In the genomic region with DNA sequence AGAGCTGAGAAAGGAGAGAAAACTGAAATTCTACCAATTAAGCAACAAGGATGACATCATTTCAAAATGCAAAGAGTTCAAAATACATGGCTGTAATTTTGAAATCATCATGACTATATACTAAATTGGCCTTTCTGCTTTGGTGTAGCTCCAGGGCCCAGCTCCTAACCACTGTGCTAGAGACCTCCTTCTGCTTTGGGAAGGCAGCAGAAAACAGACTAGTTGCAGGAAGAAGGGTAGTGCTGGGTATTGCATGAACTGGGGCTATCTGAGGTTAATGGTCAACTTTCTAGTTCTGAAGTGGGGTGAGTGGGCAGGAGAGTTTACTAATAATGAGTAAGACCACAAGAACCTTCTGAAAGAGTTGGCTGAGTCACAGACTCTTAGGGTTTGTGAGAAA, we compare ENCODE assay signal across 10 cellular contexts.
DNase-seq lines count a peak whose midpoint lies in the region; ATAC-seq and TF ChIP-seq lines count a peak whose summit lies in the region.
"Had no signal": no experiment of that assay in that cellular context is flagged by ENCODE, and none has a peak within 500 bp of the region (broad histone marks: within the 10 kb centered on the region; RNA-seq: fewer than 3 reads in every experiment).

No MANE protein-coding gene starts in this region.

- no peaks in the 10 kb centered on the region for H3K79me2 ChIP-seq in fibroblast of lung (ENCODE audit: control insufficient read depth, insufficient read depth, low read length)

- H3K9ac ChIP-seq in fibroblast of lung (ENCODE audit: insufficient read depth, low read length) = no peak overlapping the region

- TF ChIP-seq CTCF in fibroblast of lung (conservative IDR thresholded peaks at IDR 0.05 in 1 of 2, IDR thresholded peaks at IDR 0.05 in 1 of 2; ENCODE audit: low read depth in 1 of 2, low read length in 2 of 2) = no peak
- TF ChIP-seq CTCF in A673 (conservative IDR thresholded peaks at IDR 0.05; ENCODE audit: low read depth, low read length) = no peak

- H3K27ac ChIP-seq in fibroblast of lung (ENCODE audit: insufficient read depth, low read length) = no peak overlapping the region
- no peak overlapping the region for H3K27ac ChIP-seq in A673 (ENCODE audit: low read depth, low read length, poor library complexity, severe bottlenecking)

- DNase-seq in fibroblast of lung (ENCODE audit: low read depth in 2 of 2) = peak; percentile 71
- no peak for DNase-seq in NCI-H510A (lab: John Stamatoyannopoulos, UW)
- no peak for DNase-seq in A673 (ENCODE audit: low spot score)
- DNase-seq in effector CD4-positive, alpha-beta T cell = no peak
- DNase-seq in COLO829 (ENCODE audit: low spot score) = no peak
- DNase-seq: caudate nucleus; stimulated activated CD4-positive, alpha-beta T cell treated with anti-CD3 and anti-CD28 coated beads, Interleukin-2, amount 100 ng/mL, for 48 hours had no signal

- CTCF ChIA-PET in A673 (lab: Charles Lee) = no interaction called here

- BruUV-seq in A673 (replicated peaks; lab: Mats Ljungman, UMichigan) = no TSS peak

- no peaks in the 10 kb centered on the region for H4K20me1 ChIP-seq in fibroblast of lung (ENCODE audit: control insufficient read depth, extremely low read depth, insufficient read depth, low read length)

- H3K4me1 ChIP-seq in fibroblast of lung (ENCODE audit: control insufficient read depth, extremely low read depth, insufficient read depth, low read length) (peaks cover 2% of the 10 kb centered on the region), A673 (ENCODE audit: insufficient read depth, low read length, poor library complexity, severe bottlenecking) (no peaks in the 10 kb centered on the region)

- H3K9me3 ChIP-seq in fibroblast of lung (ENCODE audit: control insufficient read depth, insufficient read depth, low read depth, low read length) = no peaks in the 10 kb centered on the region
- H3K9me3 ChIP-seq in A673 (ENCODE audit: low read depth, low read length, poor library complexity, severe bottlenecking) = no peaks in the 10 kb centered on the region

- peak; percentile 96 for ATAC-seq in GM18499 (IDR thresholded peaks at IDR 0.05; ENCODE audit: insufficient read depth, unreplicated experiment)
- peak; percentile 98 for ATAC-seq in GM21390 (IDR thresholded peaks at IDR 0.05; ENCODE audit: unreplicated experiment)
- peak; percentile 94 for ATAC-seq in HG03280 (IDR thresholded peaks at IDR 0.05; ENCODE audit: unreplicated experiment)

- H3K4me3 ChIP-seq in fibroblast of lung (replicated peaks in 1 of 4; ENCODE audit: control extremely low read depth in 1 of 4, insufficient read depth in 1 of 4, low read depth in 3 of 4, low read length in 4 of 4) = no peak overlapping the region
- no peak overlapping the region for H3K4me3 ChIP-seq in A673 (ENCODE audit: low read depth, low read length, poor library complexity, severe bottlenecking)

- H3K4me2 ChIP-seq in fibroblast of lung (ENCODE audit: extremely low read depth, insufficient read depth, low read length) = no peak overlapping the region

- intact Hi-C loops in A673 (cut with micrococcal nuclease; ENCODE audit: unreplicated experiment) = no loop called here

- POLR2A ChIA-PET in A673 (lab: Charles Lee; ENCODE audit: low non-redundant PET) = no interaction called here

- H3K27me3 ChIP-seq in fibroblast of lung (ENCODE audit: control insufficient read depth, insufficient read depth, low read length) (no peaks in the 10 kb centered on the region), A673 (replicated peaks; ENCODE audit: insufficient read depth, low read depth, low read length, poor library complexity) (no peaks in the 10 kb centered on the region)

- H3K36me3 ChIP-seq in fibroblast of lung (ENCODE audit: control insufficient read depth, insufficient read depth, low read length) (no peaks in the 10 kb centered on the region), A673 (ENCODE audit: insufficient read depth, low read length, poor library complexity, severe bottlenecking) (no peaks in the 10 kb centered on the region)

- no peak overlapping the region for H2AFZ ChIP-seq in fibroblast of lung (ENCODE audit: low read length)

Comparison
In these comparisons a context has a peak if more than half of its experiments do, and no peak if none do; other contexts are left out.
1. DNase-seq: peak in fibroblast of lung (2 of 2); none in NCI-H510A (single experiment), A673 (single experiment), effector CD4-positive, alpha-beta T cell (single experiment) and COLO829 (single experiment).
2. Peak in every context shown above with its lines, with median percentiles within 50 percentile points of each other: ATAC-seq.